7 cellular contexts compared by ENCODE assay signal in the genomic region with DNA sequence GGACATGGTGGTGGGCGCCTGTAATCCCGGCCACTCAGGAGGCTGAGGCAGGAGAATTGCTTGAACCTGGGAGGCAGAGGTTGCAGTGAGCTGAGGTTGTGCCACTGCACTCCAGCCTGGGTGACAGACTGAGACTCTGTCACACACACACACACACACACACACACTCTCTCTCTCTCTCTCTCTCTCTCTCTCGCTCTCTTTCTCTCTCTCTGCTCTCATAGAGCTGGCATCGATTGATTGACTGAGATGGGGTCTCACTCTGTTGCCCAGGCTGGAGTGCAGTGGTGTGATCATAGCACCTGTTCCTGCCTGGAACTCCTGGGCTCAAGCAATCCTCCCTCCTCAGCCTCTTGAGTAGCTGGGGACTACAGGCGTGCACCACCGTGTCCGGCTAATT. TPM values are rescaled to one million over a fixed set of nuclear protein-coding genes. Genes with fewer than 3 reads are reported as not detected.
DNase-seq lines count a peak whose midpoint lies in the region; ATAC-seq and TF ChIP-seq lines count a peak whose summit lies in the region.
"Not testable (repeated sequence)": the region's sequence is repeated elsewhere in the genome, so short reads cannot be mapped to it uniquely, and the experiment has no call there.
"Had no signal": no experiment of that assay in that cellular context is flagged by ENCODE, and none has a peak within 500 bp of the region (broad histone marks: within the 10 kb centered on the region; RNA-seq: fewer than 3 reads in every experiment).

No MANE protein-coding gene starts in this region.

- not testable (repeated sequence) for H3K4me3 ChIP-seq in CD4-positive, CD25-positive, alpha-beta regulatory T cell (ENCODE audit: low read depth, low read length); neutrophil (ENCODE audit: low read depth in 1 of 2, low read length in 1 of 2)

- peaks cover 0 to 23% (median 16%) of the 10 kb centered on the region in 4 donors for H3K4me1 Mint-ChIP-seq in CD4-positive, CD25-positive, alpha-beta regulatory T cell
- peaks cover 20% of the 10 kb centered on the region for H3K4me1 Mint-ChIP-seq in activated CD4-positive, alpha-beta memory T cell treated with anti-CD3 and anti-CD28 coated beads, Interleukin-2, amount 10 ng/mL, durations not matched to agents 7 days and 5 days
- peaks cover 17% of the 10 kb centered on the region for H3K4me1 Mint-ChIP-seq in activated naive CD4-positive, alpha-beta T cell treated with anti-CD3 and anti-CD28 coated beads, Interleukin-2, amount 10 ng/mL, durations not matched to agents 7 days and 5 days
- peaks cover 48% of the 10 kb centered on the region for H3K4me1 Mint-ChIP-seq in dendritic cell treated with granulocyte-macrophage colony-stimulating factor and Interleukin-4, amounts not matched to agents 40 ng/mL and 50 ng/mL, for 4 days (ENCODE audit: low read depth)
- not testable (repeated sequence) for H3K4me1 Mint-ChIP-seq in memory B cell

- H3K27me3 ChIP-seq in CD4-positive, CD25-positive, alpha-beta regulatory T cell (ENCODE audit: control insufficient read depth, insufficient read depth, low read length); neutrophil: not testable (repeated sequence)

- peaks cover 23% of the 10 kb centered on the region for H3K36me3 Mint-ChIP-seq in CD4-positive, CD25-positive, alpha-beta regulatory T cell
- peaks cover 64% of the 10 kb centered on the region for H3K36me3 Mint-ChIP-seq in activated CD4-positive, alpha-beta memory T cell treated with anti-CD3 and anti-CD28 coated beads, Interleukin-2, amount 10 ng/mL, durations not matched to agents 7 days and 5 days (ENCODE audit: low read depth)
- H3K36me3 Mint-ChIP-seq in activated naive CD4-positive, alpha-beta T cell treated with anti-CD3 and anti-CD28 coated beads, Interleukin-2, amount 10 ng/mL, durations not matched to agents 7 days and 5 days: peaks cover 55% of the 10 kb centered on the region
- H3K36me3 Mint-ChIP-seq in dendritic cell treated with granulocyte-macrophage colony-stimulating factor and Interleukin-4, amounts not matched to agents 40 ng/mL and 50 ng/mL, for 4 days (ENCODE audit: low read depth): peaks cover 95% of the 10 kb centered on the region
- H3K36me3 Mint-ChIP-seq in memory B cell: peaks cover 32% of the 10 kb centered on the region

- H3K9me3 ChIP-seq in CD4-positive, CD25-positive, alpha-beta regulatory T cell (ENCODE audit: control insufficient read depth in 2 of 2, low read length in 2 of 2); neutrophil: not testable (repeated sequence)

- peaks cover 57% of the 10 kb centered on the region for H3K36me3 ChIP-seq in CD4-positive, CD25-positive, alpha-beta regulatory T cell (ENCODE audit: control insufficient read depth, insufficient read depth, low read length)
- H3K36me3 ChIP-seq in neutrophil: peaks cover 98% of the 10 kb centered on the region

- H3K27ac Mint-ChIP-seq in CD4-positive, CD25-positive, alpha-beta regulatory T cell: peak overlapping the region in 2 of 3 donors; percentile 71 to 86
- peak overlapping the region; percentile 44 for H3K27ac Mint-ChIP-seq in activated CD4-positive, alpha-beta memory T cell treated with anti-CD3 and anti-CD28 coated beads, Interleukin-2, amount 10 ng/mL, durations not matched to agents 7 days and 5 days
- peak overlapping the region; percentile 51 for H3K27ac Mint-ChIP-seq in activated naive CD4-positive, alpha-beta T cell treated with anti-CD3 and anti-CD28 coated beads, Interleukin-2, amount 10 ng/mL, durations not matched to agents 7 days and 5 days
- H3K27ac Mint-ChIP-seq in dendritic cell treated with granulocyte-macrophage colony-stimulating factor and Interleukin-4, amounts not matched to agents 40 ng/mL and 50 ng/mL, for 4 days: peak overlapping the region; percentile 57
- peak overlapping the region; percentile 56 for H3K27ac Mint-ChIP-seq in memory B cell

- DNase-seq in CD4-positive, CD25-positive, alpha-beta regulatory T cell; activated CD4-positive, alpha-beta memory T cell treated with anti-CD3 and anti-CD28 coated beads, Interleukin-2, amount 10 ng/mL, durations not matched to agents 7 days and 5 days; activated naive CD4-positive, alpha-beta T cell treated with anti-CD3 and anti-CD28 coated beads, Interleukin-2, amount 10 ng/mL, durations not matched to agents 7 days and 5 days; memory B cell (ENCODE audit: low spot score in 2 of 2): not testable (repeated sequence)

- not testable (repeated sequence) for H3K27me3 Mint-ChIP-seq in CD4-positive, CD25-positive, alpha-beta regulatory T cell; activated CD4-positive, alpha-beta memory T cell treated with anti-CD3 and anti-CD28 coated beads, Interleukin-2, amount 10 ng/mL, durations not matched to agents 7 days and 5 days; activated naive CD4-positive, alpha-beta T cell treated with anti-CD3 and anti-CD28 coated beads, Interleukin-2, amount 10 ng/mL, durations not matched to agents 7 days and 5 days; dendritic cell treated with granulocyte-macrophage colony-stimulating factor and Interleukin-4, amounts not matched to agents 40 ng/mL and 50 ng/mL, for 4 days; memory B cell

- H3K4me1 ChIP-seq in CD4-positive, CD25-positive, alpha-beta regulatory T cell (ENCODE audit: control insufficient read depth, insufficient read depth, low read length, poor library complexity, severe bottlenecking): not testable (repeated sequence)
- H3K4me1 ChIP-seq in neutrophil (ENCODE audit: control insufficient read depth in 1 of 2, insufficient read depth in 1 of 2, low read depth in 1 of 2, low read length in 1 of 2): peaks cover 17 to 20% of the 10 kb centered on the region in 2 experiments

- not testable (repeated sequence) for H3K4me3 Mint-ChIP-seq in CD4-positive, CD25-positive, alpha-beta regulatory T cell; activated CD4-positive, alpha-beta memory T cell treated with anti-CD3 and anti-CD28 coated beads, Interleukin-2, amount 10 ng/mL, durations not matched to agents 7 days and 5 days; activated naive CD4-positive, alpha-beta T cell treated with anti-CD3 and anti-CD28 coated beads, Interleukin-2, amount 10 ng/mL, durations not matched to agents 7 days and 5 days; dendritic cell treated with granulocyte-macrophage colony-stimulating factor and Interleukin-4, amounts not matched to agents 40 ng/mL and 50 ng/mL, for 4 days; memory B cell

- not testable (repeated sequence) for H3K9me3 Mint-ChIP-seq in CD4-positive, CD25-positive, alpha-beta regulatory T cell; activated CD4-positive, alpha-beta memory T cell treated with anti-CD3 and anti-CD28 coated beads, Interleukin-2, amount 10 ng/mL, durations not matched to agents 7 days and 5 days; activated naive CD4-positive, alpha-beta T cell treated with anti-CD3 and anti-CD28 coated beads, Interleukin-2, amount 10 ng/mL, durations not matched to agents 7 days and 5 days; dendritic cell treated with granulocyte-macrophage colony-stimulating factor and Interleukin-4, amounts not matched to agents 40 ng/mL and 50 ng/mL, for 4 days; memory B cell

- intact Hi-C loops in dendritic cell treated with granulocyte-macrophage colony-stimulating factor and Interleukin-4, amounts not matched to agents 40 ng/mL and 50 ng/mL, for 4 days (cut with micrococcal nuclease): not testable (repeated sequence)

- TF ChIP-seq CTCF in neutrophil (IDR thresholded peaks at IDR 0.05): not testable (repeated sequence)

- H3K27ac ChIP-seq in CD4-positive, CD25-positive, alpha-beta regulatory T cell (ENCODE audit: insufficient read depth, low read length, poor library complexity, severe bottlenecking): not testable (repeated sequence)
- peak overlapping the region; percentile 47 for H3K27ac ChIP-seq in neutrophil

- CTCF ChIA-PET in activated CD4-positive, alpha-beta memory T cell treated with anti-CD3 and anti-CD28 coated beads, Interleukin-2, amount 10 ng/mL, durations not matched to agents 7 days and 5 days (lab: Charles Lee); activated naive CD4-positive, alpha-beta T cell treated with anti-CD3 and anti-CD28 coated beads, Interleukin-2, amount 10 ng/mL, durations not matched to agents 7 days and 5 days (lab: Charles Lee): not testable (repeated sequence)

- POLR2A ChIA-PET in activated CD4-positive, alpha-beta memory T cell treated with anti-CD3 and anti-CD28 coated beads, Interleukin-2, amount 10 ng/mL, durations not matched to agents 7 days and 5 days (lab: Charles Lee): not testable (repeated sequence)

- ATAC-seq in CD4-positive, CD25-positive, alpha-beta regulatory T cell (ENCODE audit: low read depth in 2 of 2); memory B cell (ENCODE audit: low read depth): not testable (repeated sequence)

RNA-seq across cellular contexts. Expression of a gene that starts 23.5 kb away (rescaled TPM):
- total RNA-seq in CD4-positive, CD25-positive, alpha-beta regulatory T cell: 289 TPM
- 10 to 100 TPM; 45.3 to 79.3 (median 61.5) TPM for polyA plus RNA-seq in CD4-positive, CD25-positive, alpha-beta regulatory T cell
- total RNA-seq in activated CD4-positive, alpha-beta memory T cell treated with anti-CD3 and anti-CD28 coated beads, Interleukin-2, amount 10 ng/mL, durations not matched to agents 7 days and 5 days: 100 to 1,000 TPM; 420 TPM

RNA-seq across cellular contexts. Expression of a gene that starts 39.8 kb away (rescaled TPM):
- 35.1 TPM for total RNA-seq in CD4-positive, CD25-positive, alpha-beta regulatory T cell
- 10 to 100 TPM in 3 of 4 donors, 1 to 10 TPM in 1; 9.7 to 15.0 (median 12.6) TPM for polyA plus RNA-seq in CD4-positive, CD25-positive, alpha-beta regulatory T cell
- total RNA-seq in activated CD4-positive, alpha-beta memory T cell treated with anti-CD3 and anti-CD28 coated beads, Interleukin-2, amount 10 ng/mL, durations not matched to agents 7 days and 5 days: 10 to 100 TPM; 29.7 to 33.3 TPM

RNA-seq across cellular contexts. Expression of a gene that starts 51.3 kb away (rescaled TPM):
- total RNA-seq in CD4-positive, CD25-positive, alpha-beta regulatory T cell: 3.7 TPM
- under 1 TPM in 2 of 4 donors, not detected in 2; 0.06 to 0.21 TPM for polyA plus RNA-seq in CD4-positive, CD25-positive, alpha-beta regulatory T cell
- total RNA-seq in activated CD4-positive, alpha-beta memory T cell treated with anti-CD3 and anti-CD28 coated beads, Interleukin-2, amount 10 ng/mL, durations not matched to agents 7 days and 5 days: under 1 TPM; 0.58 to 0.63 TPM
- total RNA-seq: GM23248 had no signal
- polyA plus RNA-seq: GM23248 had no signal

RNA-seq across cellular contexts. Expression of a gene that starts 56.8 kb away (rescaled TPM):
- total RNA-seq in CD4-positive, CD25-positive, alpha-beta regulatory T cell: 17.9 TPM
- polyA plus RNA-seq in CD4-positive, CD25-positive, alpha-beta regulatory T cell: 1 to 10 TPM in 1 of 4 donors, under 1 TPM in 3; 0.42 to 1.2 (median 0.52) TPM
- 1 to 10 TPM; 2.6 to 2.8 TPM for total RNA-seq in activated CD4-positive, alpha-beta memory T cell treated with anti-CD3 and anti-CD28 coated beads, Interleukin-2, amount 10 ng/mL, durations not matched to agents 7 days and 5 days
